ENCODE assay signal across 9 cellular contexts in genomic region chr2:190627881-190628412, GRCh38. TPM values are rescaled to one million over a fixed set of nuclear protein-coding genes. Genes with fewer than 3 reads are reported as not detected.
A peak's percentile ranks its signal among the peaks of the same experiment; 100 is the strongest.
DNase-seq lines count a peak whose midpoint lies in the region; ATAC-seq, FAIRE-seq and TF ChIP-seq lines count a peak whose summit lies in the region.
"Had no signal": no experiment of that assay in that cellular context is flagged by ENCODE, and none has a peak within 500 bp of the region (broad histone marks: within the 10 kb centered on the region; RNA-seq: fewer than 3 reads in every experiment).

No MANE protein-coding gene starts in this region.

- peak overlapping the region; percentile 38 for H3K4me3 ChIP-seq in astrocyte (ENCODE audit: insufficient read depth, low read depth, low read length)
- H3K4me3 ChIP-seq in iPS-20b (ENCODE audit: low read length), result peak overlapping the region; percentile 47; the same call in 1 of the 2 replicates

- H3K27me3 ChIP-seq in astrocyte (ENCODE audit: insufficient read depth, low read length), result no peaks in the 10 kb centered on the region
- H3K27me3 ChIP-seq in iPS-20b (ENCODE audit: insufficient read depth, low read length), result peaks cover 21% of the 10 kb centered on the region; the same call in 1 of the 2 replicates

- peak overlapping the region; percentile 90 for H2AFZ ChIP-seq in astrocyte (ENCODE audit: low read depth, low read length)

- H3K36me3 ChIP-seq in astrocyte (ENCODE audit: insufficient read depth, low read length) (no peaks in the 10 kb centered on the region), iPS-20b (ENCODE audit: insufficient read depth, low read depth, low read length) (no peaks in the 10 kb centered on the region)

- H3K27me3 Mint-ChIP-seq in astrocyte (ENCODE audit: low read depth, unreplicated experiment), result peaks cover 5% of the 10 kb centered on the region

- ATAC-seq in HG02610 (IDR thresholded peaks at IDR 0.05; ENCODE audit: unreplicated experiment), result peak; percentile 89

- peaks cover 4% of the 10 kb centered on the region for H3K9me3 Mint-ChIP-seq in astrocyte (ENCODE audit: unreplicated experiment)

- H3K27ac Mint-ChIP-seq in astrocyte (ENCODE audit: unreplicated experiment), result no peak overlapping the region

- H3K27ac ChIP-seq in astrocyte (ENCODE audit: low read depth, low read length) (no peak overlapping the region), iPS-20b (ENCODE audit: low read length) (no peak overlapping the region)
- H3K27ac ChIP-seq: 22Rv1 had no signal

- no peaks in the 10 kb centered on the region for H3K4me1 Mint-ChIP-seq in astrocyte (ENCODE audit: low read depth, unreplicated experiment)

- H3K4me1 ChIP-seq in astrocyte (ENCODE audit: insufficient read depth, low read length) (no peaks in the 10 kb centered on the region), iPS-20b (ENCODE audit: insufficient read depth, low read length) (0 out of 2 replicates have a peak, but pooled peaks cover 2% of the 10 kb centered on the region)

- FAIRE-seq in astrocyte (lab: Jason Lieb, UNC), result no peak

- H3K79me2 ChIP-seq in astrocyte (ENCODE audit: insufficient read depth, low read length), result no peaks in the 10 kb centered on the region

- TF ChIP-seq CTCF in astrocyte (IDR thresholded peaks at IDR 0.05; ENCODE audit: insufficient read depth, low read depth, low read length), result no peak

- DNase-seq in DMS53 (lab: John Stamatoyannopoulos, UW) (peak; percentile 37), DMS53 treated with DMSO at 0.1 percent for 48 hours (lab: John Stamatoyannopoulos, UW; ENCODE audit: unreplicated experiment) (no peak), NCI-H345 (lab: John Stamatoyannopoulos, UW) (peak; percentile 80), astrocyte (ENCODE audit: low read depth) (peak; percentile 12), NOMO-1 treated with dmso at 0.1 percent for 144 hours (lab: John Stamatoyannopoulos, UW; ENCODE audit: unreplicated experiment) (no peak)
- peak; percentile 49 for DNase-seq in stimulated activated CD4-positive, alpha-beta T cell treated with anti-CD3 and anti-CD28 coated beads, Interleukin-15, amount 100 ng/mL, for 24 hours

- H3K9ac ChIP-seq in astrocyte (ENCODE audit: low read length) (peak overlapping the region; percentile 30), iPS-20b (ENCODE audit: low read depth, low read length) (no peak overlapping the region)

- H3K36me3 Mint-ChIP-seq in astrocyte (ENCODE audit: low read depth, unreplicated experiment), result no peaks in the 10 kb centered on the region

- no peak overlapping the region for H3K4me3 Mint-ChIP-seq in astrocyte (ENCODE audit: unreplicated experiment)

- peak overlapping the region; percentile 85 for H3K4me2 ChIP-seq in astrocyte (ENCODE audit: low read length)

- H4K20me1 ChIP-seq in astrocyte (ENCODE audit: insufficient read depth, low read length), result no peaks in the 10 kb centered on the region

- H3K9me3 ChIP-seq in astrocyte (ENCODE audit: insufficient read depth, low read depth, low read length), result no peaks in the 10 kb centered on the region
- H3K9me3 ChIP-seq in iPS-20b (ENCODE audit: insufficient read depth, low read depth, low read length), result no peaks in the 10 kb centered on the region

RNA-seq across cellular contexts. Expression of gene NAB1, which starts 20.9 kb away (rescaled TPM):
- total RNA-seq in astrocyte, result 24.2 and 25.4 TPM in 2 replicates

Comparison
In these comparisons a context has a peak if more than half of its experiments do, and no peak if none do; other contexts are left out.
1. DNase-seq: peak in DMS53 (single experiment), NCI-H345 (single experiment), astrocyte (single experiment) and stimulated activated CD4-positive, alpha-beta T cell treated with anti-CD3 and anti-CD28 coated beads, Interleukin-15, amount 100 ng/mL, for 24 hours (single experiment); none in DMS53 treated with DMSO at 0.1 percent for 48 hours (single experiment) and NOMO-1 treated with dmso at 0.1 percent for 144 hours (single experiment).